In genomic region chr3:184337315-184337714, GRCh38 we compare ENCODE assay signal across 8 cellular contexts. TPM values are rescaled to one million over a fixed set of nuclear protein-coding genes. Genes with fewer than 3 reads are reported as not detected.
DNase-seq lines count a peak whose midpoint lies in the region; ATAC-seq and TF ChIP-seq lines count a peak whose summit lies in the region.

FAM131A (plus strand) TSS chr3:184337600; CDS start chr3:184337631, 31 bp downstream.

- TF ChIP-seq POLR2A in lower leg skin (IDR thresholded peaks at IDR 0.05): no peak

- H3K9me3 ChIP-seq in MG63 (no peaks in the 10 kb centered on the region), subcutaneous abdominal adipose tissue (ENCODE audit: control insufficient read depth in 5 of 5, low read length in 5 of 5) (no peaks in the 10 kb centered on the region)

- intact Hi-C loops in lower leg skin (cut with DNase I; ENCODE audit: low total_unique reads): no loop called here

- 25 to 32% methylated on average over 8 of the region's 8 CpGs for WGBS in lower leg skin, 2 donors

- H3K79me2 ChIP-seq in ACC112 (ENCODE audit: control insufficient read depth, insufficient read depth, low read length, unreplicated experiment): peaks cover 55% of the 10 kb centered on the region

- ATAC-seq in HG02623 (IDR thresholded peaks at IDR 0.05; ENCODE audit: unreplicated experiment) (no peak), GM19463 (IDR thresholded peaks at IDR 0.05; ENCODE audit: unreplicated experiment) (no peak)

- H3K4me3 ChIP-seq in ACC112 (ENCODE audit: low read depth, low read length) (peak within 1 kb of the TSS; percentile 83), MG63 (peak within 1 kb of the TSS; percentile 52), choroid plexus epithelial cell (ENCODE audit: low read depth, low read length) (peak within 1 kb of the TSS; percentile 83), lower leg skin (ENCODE audit: low read depth, poor library complexity, severe bottlenecking) (peak within 1 kb of the TSS; percentile 69), subcutaneous abdominal adipose tissue (ENCODE audit: low read depth in 1 of 5, low read length in 5 of 5) (peak within 1 kb of the TSS; percentile 74 to 80 (median 80))

- H3K4me1 ChIP-seq in ACC112 (ENCODE audit: control insufficient read depth, insufficient read depth, low read length, unreplicated experiment) (peaks cover 70% of the 10 kb centered on the region), subcutaneous abdominal adipose tissue (ENCODE audit: control insufficient read depth in 5 of 5, insufficient read depth in 5 of 5, low read length in 5 of 5) (peaks cover 5 to 47% (median 38%) of the 10 kb centered on the region in 5 donors)

- H3K9ac ChIP-seq in subcutaneous abdominal adipose tissue (ENCODE audit: low read length in 5 of 5): peak within 1 kb of the TSS; percentile 71 to 89 (median 86)

- TF ChIP-seq CTCF in choroid plexus epithelial cell (conservative IDR thresholded peaks at IDR 0.05; ENCODE audit: low read depth, low read length) (no peak), lower leg skin (IDR thresholded peaks at IDR 0.05) (no peak)

- no peak for DNase-seq in MG63
- no peak for DNase-seq in choroid plexus epithelial cell (ENCODE audit: low read depth)
- DNase-seq in lower leg skin (ENCODE audit: low spot score in 2 of 2): no peak
- no peak for DNase-seq in EL

- H3K36me3 ChIP-seq in ACC112 (ENCODE audit: insufficient read depth, low read length) (peaks cover 19% of the 10 kb centered on the region; the same call in 1 of the 2 replicates), MG63 (peaks cover 50% of the 10 kb centered on the region), subcutaneous abdominal adipose tissue (ENCODE audit: control insufficient read depth in 5 of 5, insufficient read depth in 5 of 5, low read length in 5 of 5) (peaks cover 0 to 42% (median 36%) of the 10 kb centered on the region in 5 donors)

- H3K27me3 ChIP-seq in ACC112 (ENCODE audit: insufficient read depth, low read length) (no peaks in the 10 kb centered on the region), MG63 (no peaks in the 10 kb centered on the region), subcutaneous abdominal adipose tissue (ENCODE audit: control insufficient read depth in 5 of 5, insufficient read depth in 4 of 5, low read length in 5 of 5) (no peaks in the 10 kb centered on the region)

- H3K27ac ChIP-seq in ACC112 (ENCODE audit: low read depth, low read length) (peak within 1 kb of the TSS; percentile 94), subcutaneous abdominal adipose tissue (ENCODE audit: low read depth, low read length) (peak within 1 kb of the TSS; percentile 98)

- H2AFZ ChIP-seq in ACC112 (ENCODE audit: low read length, unreplicated experiment): no peak within 1 kb of the TSS

RNA-seq across cellular contexts. Expression of gene FAM131A, which starts in this region (rescaled TPM):
- total RNA-seq in MG63 (2014; rRNA removed; shearing (Covaris generic); ENCODE audit: low replicate concordance): 4.8 and 8.8 TPM in 2 replicates
- total RNA-seq in lower leg skin: 10 to 100 TPM; 60.3 to 81.7 (median 66.9) TPM
